10 cellular contexts compared by ENCODE assay signal in the genomic region with DNA sequence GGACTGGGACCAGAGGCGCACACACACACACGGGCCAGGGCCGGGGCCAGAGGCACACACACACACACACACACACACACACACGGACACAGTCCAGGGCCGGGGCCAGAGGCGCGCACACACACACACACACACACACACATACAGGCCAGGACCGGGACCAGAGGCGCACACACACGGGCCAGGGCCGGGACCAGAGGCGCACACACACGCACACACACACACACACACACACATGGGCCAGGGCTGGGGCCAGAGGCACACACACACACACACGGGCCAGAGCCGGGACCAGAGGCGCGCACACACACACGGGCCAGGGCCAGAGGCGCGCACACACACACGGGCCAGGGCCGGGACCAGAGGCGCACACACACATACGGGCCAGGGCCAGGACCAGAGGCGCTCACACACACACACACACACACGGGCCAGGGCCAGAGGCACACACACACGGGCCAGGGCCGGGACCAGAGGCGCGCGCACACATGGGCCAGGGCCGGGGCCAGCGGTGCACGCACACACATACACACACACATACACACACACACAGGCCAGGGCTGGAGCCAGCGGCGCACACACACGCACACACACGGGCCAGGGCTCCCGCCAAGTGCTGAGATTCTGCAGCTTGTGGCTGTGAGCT.
DNase-seq lines count a peak whose midpoint lies in the region; ATAC-seq and TF ChIP-seq lines count a peak whose summit lies in the region.
"Had no signal": no experiment of that assay in that cellular context is flagged by ENCODE, and none has a peak within 500 bp of the region (broad histone marks: within the 10 kb centered on the region; RNA-seq: fewer than 3 reads in every experiment).

No MANE protein-coding gene starts in this region.

- intact Hi-C loops in CD4-positive, alpha-beta T cell (cut with DNase I, micrococcal nuclease) = no loop called here
- intact Hi-C loops in activated T-helper 1 cell treated with anti-CD3 and anti-CD28 coated beads, Interleukin-12 subunit alpha, Interleukin-12 subunit beta, Interleukin-2, Interleukin-4 antibody, amounts not matched to agents 30 ng/mL and 10 ng/mL and 1 ng/mL, durations not matched to agents 14 hours and 24 hours and 36 hours (cut with micrococcal nuclease) = no loop called here
- intact Hi-C loops in lower lobe of right lung (cut with DNase I) = no loop called here
- intact Hi-C loops in PC-9 (cut with micrococcal nuclease; ENCODE audit: unreplicated experiment) = no loop called here

- H3K36me3 ChIP-seq in lower lobe of right lung (peaks cover 9% of the 10 kb centered on the region), PC-9 (ENCODE audit: low read depth) (no peaks in the 10 kb centered on the region), SK-N-SH (replicated peaks in 1 of 2; ENCODE audit: control insufficient read depth in 1 of 2, insufficient read depth in 2 of 2, low read length in 1 of 2) (no peaks in the 10 kb centered on the region)

- no peak for ATAC-seq in CD4-positive, alpha-beta T cell (ENCODE audit: poor library complexity)
- ATAC-seq in GM21360 (IDR thresholded peaks at IDR 0.05; ENCODE audit: unreplicated experiment) (peak; percentile 2), lower lobe of right lung (peak in 1 of 2 donors; percentile 7), HG02852 (IDR thresholded peaks at IDR 0.05; ENCODE audit: unreplicated experiment) (no peak)

- BruUV-seq in PC-9 (replicated peaks; lab: Mats Ljungman, UMichigan) = no TSS peak

- H3K27me3 ChIP-seq in CD4-positive, alpha-beta T cell (ENCODE audit: control insufficient read depth, insufficient read depth, low read length) = no peaks in the 10 kb centered on the region
- H3K27me3 ChIP-seq in lower lobe of right lung (ENCODE audit: low read depth) (no peaks in the 10 kb centered on the region), PC-9 (ENCODE audit: insufficient read depth, low read depth) (no peaks in the 10 kb centered on the region), SK-N-SH (ENCODE audit: insufficient read depth) (no peaks in the 10 kb centered on the region)

- no peaks in the 10 kb centered on the region for H3K9me3 Mint-ChIP-seq in CD4-positive, alpha-beta T cell
- H3K9me3 Mint-ChIP-seq in activated T-helper 1 cell treated with anti-CD3 and anti-CD28 coated beads, Interleukin-12 subunit alpha, Interleukin-12 subunit beta, Interleukin-2, Interleukin-4 antibody, amounts not matched to agents 30 ng/mL and 10 ng/mL and 1 ng/mL, durations not matched to agents 14 hours and 24 hours and 36 hours = no peaks in the 10 kb centered on the region

- POLR2A ChIA-PET in CD4-positive, alpha-beta T cell (lab: Charles Lee) = interaction anchor here (0.6 to 3.2 kb wide), 13 partner anchors 10 to 415 kb away, joined by 3 to 206 read pairs (median 8); partner anchors contain the start of gene EIF3B
- POLR2A ChIA-PET in PC-9 (lab: Charles Lee; ENCODE audit: unreplicated experiment) = no interaction called here
- POLR2A ChIA-PET in SK-N-SH (lab: Yijun Ruan, JAX) = no interaction called here

- H3K4me1 Mint-ChIP-seq in CD4-positive, alpha-beta T cell (ENCODE audit: low read depth) = peaks cover 71% of the 10 kb centered on the region
- H3K4me1 Mint-ChIP-seq in activated T-helper 1 cell treated with anti-CD3 and anti-CD28 coated beads, Interleukin-12 subunit alpha, Interleukin-12 subunit beta, Interleukin-2, Interleukin-4 antibody, amounts not matched to agents 30 ng/mL and 10 ng/mL and 1 ng/mL, durations not matched to agents 14 hours and 24 hours and 36 hours (ENCODE audit: low read depth) = peaks cover 58% of the 10 kb centered on the region

- H2AFZ ChIP-seq in PC-9 = no peak overlapping the region
- no peak overlapping the region for H2AFZ ChIP-seq in SK-N-SH (ENCODE audit: low read depth)

- H3K79me2 ChIP-seq in PC-9 (ENCODE audit: low read depth) (no peaks in the 10 kb centered on the region), SK-N-SH (ENCODE audit: insufficient read depth) (no peaks in the 10 kb centered on the region)

- no peak for TF ChIP-seq CTCF in CD4-positive, alpha-beta T cell (IDR thresholded peaks at IDR 0.05)
- TF ChIP-seq CTCF in lower lobe of right lung (IDR thresholded peaks at IDR 0.05) = no peak
- no peak for TF ChIP-seq CTCF in PC-9 (conservative IDR thresholded peaks at IDR 0.05)
- TF ChIP-seq CTCF in SK-N-SH (IDR thresholded peaks at IDR 0.05) = no peak

- 94% methylated on average over 25 of the region's 39 CpGs for WGBS in SK-N-SH (ENCODE audit: low lambda C conversion rate)

- no peak for TF ChIP-seq RAD21 in SK-N-SH (IDR thresholded peaks at IDR 0.05; ENCODE audit: low read length)

- CTCF ChIA-PET in CD4-positive, alpha-beta T cell (lab: Charles Lee) = no interaction called here
- CTCF ChIA-PET in PC-9 (lab: Charles Lee) = no interaction called here
- CTCF ChIA-PET in SK-N-SH (lab: Yijun Ruan, JAX) = no interaction called here

- peak overlapping the region; percentile 99 for H3K4me3 Mint-ChIP-seq in CD4-positive, alpha-beta T cell
- H3K4me3 Mint-ChIP-seq in activated T-helper 1 cell treated with anti-CD3 and anti-CD28 coated beads, Interleukin-12 subunit alpha, Interleukin-12 subunit beta, Interleukin-2, Interleukin-4 antibody, amounts not matched to agents 30 ng/mL and 10 ng/mL and 1 ng/mL, durations not matched to agents 14 hours and 24 hours and 36 hours = peak overlapping the region; percentile 84
- H3K4me3 Mint-ChIP-seq: neural crest cell had no signal

- no peaks in the 10 kb centered on the region for H3K9me3 ChIP-seq in CD4-positive, alpha-beta T cell (ENCODE audit: control insufficient read depth, low read length)
- H3K9me3 ChIP-seq in lower lobe of right lung (no peaks in the 10 kb centered on the region), PC-9 (ENCODE audit: insufficient read depth, low read depth) (no peaks in the 10 kb centered on the region), SK-N-SH (no peaks in the 10 kb centered on the region)

- peak in 4 of 10 experiments; percentile 14 to 48 (median 16) for DNase-seq in CD4-positive, alpha-beta T cell
- no peak for DNase-seq in activated T-helper 1 cell treated with anti-CD3 and anti-CD28 coated beads, Interleukin-12 subunit alpha, Interleukin-12 subunit beta, Interleukin-2, Interleukin-4 antibody, amounts not matched to agents 30 ng/mL and 10 ng/mL and 1 ng/mL, durations not matched to agents 14 hours and 24 hours and 36 hours (ENCODE audit: low spot score)
- peak; percentile 51 for DNase-seq in lower lobe of right lung
- no peak for DNase-seq in PC-9
- DNase-seq in H4 (ENCODE audit: low spot score) = no peak
- no peak for DNase-seq in SK-N-SH
- DNase-seq: NCI-H2171 had no signal

- H3K4me1 ChIP-seq in lower lobe of right lung (peaks cover 9% of the 10 kb centered on the region), PC-9 (replicated peaks; ENCODE audit: insufficient read depth) (no peaks in the 10 kb centered on the region), SK-N-SH (ENCODE audit: control insufficient read depth in 1 of 2, insufficient read depth in 2 of 2, low read depth in 1 of 2, low read length in 1 of 2) (peaks cover 0 to 10% of the 10 kb centered on the region in 2 experiments; a peak in 1 of 4 replicates)

- peak overlapping the region; percentile 96 for H3K27ac ChIP-seq in CD4-positive, alpha-beta T cell (ENCODE audit: low read depth, low read length)
- H3K27ac ChIP-seq in lower lobe of right lung (no peak overlapping the region), PC-9 (no peak overlapping the region), SK-N-SH (ENCODE audit: low read depth in 2 of 2, low read length in 1 of 2) (no peak overlapping the region; a peak in 1 of 4 replicates)

- H3K27ac Mint-ChIP-seq in CD4-positive, alpha-beta T cell = peak overlapping the region; percentile 100
- peak overlapping the region; percentile 87 for H3K27ac Mint-ChIP-seq in activated T-helper 1 cell treated with anti-CD3 and anti-CD28 coated beads, Interleukin-12 subunit alpha, Interleukin-12 subunit beta, Interleukin-2, Interleukin-4 antibody, amounts not matched to agents 30 ng/mL and 10 ng/mL and 1 ng/mL, durations not matched to agents 14 hours and 24 hours and 36 hours

- peaks cover 59% of the 10 kb centered on the region for H3K36me3 Mint-ChIP-seq in CD4-positive, alpha-beta T cell (ENCODE audit: low read depth)
- H3K36me3 Mint-ChIP-seq in activated T-helper 1 cell treated with anti-CD3 and anti-CD28 coated beads, Interleukin-12 subunit alpha, Interleukin-12 subunit beta, Interleukin-2, Interleukin-4 antibody, amounts not matched to agents 30 ng/mL and 10 ng/mL and 1 ng/mL, durations not matched to agents 14 hours and 24 hours and 36 hours (ENCODE audit: low read depth) = peaks cover 31% of the 10 kb centered on the region

- H3F3A ChIP-seq in PC-9 (ENCODE audit: insufficient read depth, low read depth) = no peaks in the 10 kb centered on the region
- no peaks in the 10 kb centered on the region for H3F3A ChIP-seq in SK-N-SH (replicated peaks; ENCODE audit: insufficient read depth)

- no peak for TF ChIP-seq EP300 in SK-N-SH (IDR thresholded peaks at IDR 0.05; ENCODE audit: borderline replicate concordance in 1 of 2, low read depth in 1 of 2, low read length in 1 of 2)

- H3K9me2 ChIP-seq in PC-9 (ENCODE audit: insufficient read depth) (no peaks in the 10 kb centered on the region), SK-N-SH (no peaks in the 10 kb centered on the region)

- H3K9ac ChIP-seq in SK-N-SH = no peak overlapping the region

- H3K4me3 ChIP-seq in lower lobe of right lung (peak overlapping the region; percentile 50), PC-9 (no peak overlapping the region), SK-N-SH (ENCODE audit: low read depth in 2 of 2, low read length in 1 of 2) (no peak overlapping the region)

- H3K27me3 Mint-ChIP-seq in CD4-positive, alpha-beta T cell = peaks cover 4% of the 10 kb centered on the region
- H3K27me3 Mint-ChIP-seq in activated T-helper 1 cell treated with anti-CD3 and anti-CD28 coated beads, Interleukin-12 subunit alpha, Interleukin-12 subunit beta, Interleukin-2, Interleukin-4 antibody, amounts not matched to agents 30 ng/mL and 10 ng/mL and 1 ng/mL, durations not matched to agents 14 hours and 24 hours and 36 hours (ENCODE audit: insufficient read depth) = peaks cover 2% of the 10 kb centered on the region

- H3K4me2 ChIP-seq in PC-9 (no peak overlapping the region), SK-N-SH (no peak overlapping the region)

- H4K20me1 ChIP-seq in PC-9 (ENCODE audit: insufficient read depth) = peaks cover 9% of the 10 kb centered on the region; the same call in 1 of the 2 replicates
- H4K20me1 ChIP-seq in SK-N-SH (ENCODE audit: insufficient read depth) = no peaks in the 10 kb centered on the region; the same call in 1 of the 2 replicates

TF ChIP-seq in SK-N-SH, 30 proteins besides CTCF, POLR2A, EP300 and RAD21 (continues in another document):
- TF ChIP-seq POLR2AphosphoS5 (IDR thresholded peaks at IDR 0.05; ENCODE audit: low read depth, low read length) (no peak), MAX (IDR thresholded peaks at IDR 0.05; ENCODE audit: low read depth) (no peak), RFX5 (IDR thresholded peaks at IDR 0.05; ENCODE audit: low read length) (no peak)
